8 cellular contexts compared by ENCODE assay signal in the genomic region with DNA sequence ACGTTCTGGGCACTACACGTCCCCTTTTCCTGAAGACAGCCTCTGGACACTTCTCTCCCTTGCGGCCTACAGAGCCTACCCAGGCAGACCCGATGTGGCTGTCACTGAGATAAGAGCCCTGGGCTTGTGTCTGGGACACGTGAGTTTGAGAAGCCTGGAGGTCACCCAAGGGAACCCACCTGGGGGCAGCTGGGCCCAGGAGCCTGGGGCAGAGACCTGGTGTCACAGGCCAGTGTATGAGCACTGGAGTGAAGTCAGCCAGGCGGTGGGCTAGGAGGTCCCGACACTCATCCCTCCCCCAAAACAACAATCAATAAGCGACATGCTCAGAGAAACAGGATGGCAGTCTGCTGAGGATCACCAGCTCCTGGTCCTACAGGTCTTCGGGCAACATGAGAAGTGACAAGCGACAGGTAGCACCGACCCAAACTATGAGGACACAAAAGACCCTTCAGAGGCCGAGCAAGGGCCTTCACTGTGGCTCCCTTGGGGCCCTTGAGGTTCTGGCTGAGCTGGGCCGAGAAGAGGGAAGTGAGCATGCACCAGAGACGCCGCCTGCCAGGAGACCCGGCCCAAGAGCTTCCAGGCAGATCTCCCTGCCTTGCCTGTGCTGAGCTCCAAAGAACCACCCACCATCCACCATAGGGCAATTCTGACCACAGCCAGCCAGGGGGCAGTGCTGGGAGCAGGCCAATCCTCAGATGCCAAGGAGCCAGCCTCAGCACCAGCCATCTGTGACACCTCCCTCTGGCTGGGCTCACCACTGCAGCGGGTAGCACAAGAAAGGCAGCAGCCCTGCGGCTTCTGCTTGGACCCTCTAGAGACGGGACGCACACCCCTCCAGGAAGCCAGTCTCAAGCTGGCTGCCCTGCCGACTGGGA. TPM values are rescaled to one million over a fixed set of nuclear protein-coding genes. Genes with fewer than 3 reads are reported as not detected.
DNase-seq lines count a peak whose midpoint lies in the region; ATAC-seq and TF ChIP-seq lines count a peak whose summit lies in the region.

No MANE protein-coding gene starts in this region.

- no peak overlapping the region for H3K27ac Mint-ChIP-seq in stimulated activated naive CD8-positive, alpha-beta T cell treated with anti-CD3 and anti-CD28 coated beads, Interleukin-15, amount 100 ng/mL, for 72 hours

- TF ChIP-seq POLR2A in erythroblast (IDR thresholded peaks at IDR 0.05; ENCODE audit: low read length) = no peak

- no peak overlapping the region for H3K27ac ChIP-seq in tibial artery

- ATAC-seq in stimulated activated naive CD8-positive, alpha-beta T cell treated with anti-CD3 and anti-CD28 coated beads, Interleukin-15, amount 100 ng/mL, for 72 hours = peak; percentile 75
- ATAC-seq in HG03039 (IDR thresholded peaks at IDR 0.05; ENCODE audit: unreplicated experiment) (no peak), GM18517 (IDR thresholded peaks at IDR 0.05; ENCODE audit: unreplicated experiment) (no peak)

- H3K27me3 ChIP-seq in BE2C (no peaks in the 10 kb centered on the region), tibial artery (peaks cover 0 to 3% of the 10 kb centered on the region in 2 donors)

- intact Hi-C loops in tibial artery (cut with DNase I; ENCODE audit: low total_unique reads) = no loop called here

- H3K4me3 Mint-ChIP-seq in stimulated activated naive CD8-positive, alpha-beta T cell treated with anti-CD3 and anti-CD28 coated beads, Interleukin-15, amount 100 ng/mL, for 72 hours = no peak overlapping the region

- DNase-seq in BE2C (peak; percentile 60), OCI-M1 (lab: John Stamatoyannopoulos, UW) (peak; percentile 28), erythroblast (lab: John Stamatoyannopoulos, UW) (peak; percentile 16 to 30), tibial artery (no peak)
- no peak for DNase-seq in stimulated activated naive CD8-positive, alpha-beta T cell treated with anti-CD3 and anti-CD28 coated beads, Interleukin-15, amount 100 ng/mL, for 72 hours

- peaks cover 37% of the 10 kb centered on the region for H3K27me3 Mint-ChIP-seq in stimulated activated naive CD8-positive, alpha-beta T cell treated with anti-CD3 and anti-CD28 coated beads, Interleukin-15, amount 100 ng/mL, for 72 hours

- H3K36me3 ChIP-seq in BE2C (no peaks in the 10 kb centered on the region), tibial artery (no peaks in the 10 kb centered on the region)

- H3K4me1 Mint-ChIP-seq in stimulated activated naive CD8-positive, alpha-beta T cell treated with anti-CD3 and anti-CD28 coated beads, Interleukin-15, amount 100 ng/mL, for 72 hours = no peaks in the 10 kb centered on the region

- no peaks in the 10 kb centered on the region for H3K9me3 ChIP-seq in BE2C
- H3K9me3 ChIP-seq in tibial artery = peaks cover 0 to 11% (median 5%) of the 10 kb centered on the region in 3 donors

- H3K4me3 ChIP-seq in BE2C (ENCODE audit: low read depth, low read length) (no peak overlapping the region), tibial artery (no peak overlapping the region)

- TF ChIP-seq CTCF in BE2C (IDR thresholded peaks at IDR 0.05; ENCODE audit: low read depth, low read length) = peak; percentile 62
- peak; percentile 58 for TF ChIP-seq CTCF in GM12873 (IDR thresholded peaks at IDR 0.05; ENCODE audit: insufficient read depth, low read depth, low read length, missing control alignments)
- no peak for TF ChIP-seq CTCF in tibial artery (IDR thresholded peaks at IDR 0.05)

- H3K9me3 Mint-ChIP-seq in stimulated activated naive CD8-positive, alpha-beta T cell treated with anti-CD3 and anti-CD28 coated beads, Interleukin-15, amount 100 ng/mL, for 72 hours = no peaks in the 10 kb centered on the region

- H3K4me1 ChIP-seq in BE2C (peaks cover 5% of the 10 kb centered on the region), tibial artery (no peaks in the 10 kb centered on the region)

RNA-seq across cellular contexts. Expression of a gene that starts 11.0 kb away (rescaled TPM):
- 1.4 TPM for polyA plus RNA-seq in BE2C (2012; ENCODE audit: insufficient read depth, insufficient read length, low read depth)

RNA-seq across cellular contexts. Expression of a gene that starts 37.1 kb away (rescaled TPM):
- polyA plus RNA-seq in BE2C (2012; ENCODE audit: insufficient read depth, insufficient read length, low read depth) = 46.3 TPM

RNA-seq across cellular contexts. Expression of a gene that starts 37.6 kb away (rescaled TPM):
- polyA plus RNA-seq in BE2C (2012; ENCODE audit: insufficient read depth, insufficient read length, low read depth) = 7.7 TPM

RNA-seq across cellular contexts. Expression of a gene that starts 51.7 kb away (rescaled TPM):
- polyA plus RNA-seq in BE2C (2012; ENCODE audit: insufficient read depth, insufficient read length, low read depth) = 125 TPM

Comparison
In these comparisons a context has a peak if more than half of its experiments do, and no peak if none do; other contexts are left out.
1. DNase-seq: peak in BE2C (single experiment), OCI-M1 (single experiment) and erythroblast (2 of 2); none in stimulated activated naive CD8-positive, alpha-beta T cell treated with anti-CD3 and anti-CD28 coated beads, Interleukin-15, amount 100 ng/mL, for 72 hours (0 of 2) and tibial artery (0 of 2).
2. CTCF ChIP-seq: peak in BE2C (single experiment) and GM12873 (single experiment); none in tibial artery (0 of 2).